In genomic region chr5:150059623-150060022, GRCh38 we compare ENCODE assay signal across 35 cellular contexts. TPM values are rescaled to one million over a fixed set of nuclear protein-coding genes. Genes with fewer than 3 reads are reported as not detected.
"Had no signal": no experiment of that assay in that cellular context is flagged by ENCODE, and none has a peak within 500 bp of the region (broad histone marks: within the 10 kb centered on the region; RNA-seq: fewer than 3 reads in every experiment).

No MANE protein-coding gene starts in this region.

- H3K27me3 ChIP-seq: brain microvascular endothelial cell, gastroesophageal sphincter, neutrophil, ovary, stomach, thyroid gland, upper lobe of right lung had no signal

- H3K4me1 ChIP-seq: gastroesophageal sphincter, prostate gland, stomach, thyroid gland, upper lobe of right lung had no signal

- H3K4me1 Mint-ChIP-seq: activated naive CD8-positive, alpha-beta T cell treated with anti-CD3 and anti-CD28 coated beads for 36 hours; activated T-helper 17 cell treated with anti-CD3 and anti-CD28 coated beads, Interleukin-2, amount 50 U/mL, for 72 hours had no signal

- H3K36me3 ChIP-seq: ovary, prostate gland had no signal

- ATAC-seq: activated T-cell treated with anti-CD3 and anti-CD28 coated beads, Interleukin-2, amount 50 U/mL, for 4 hours; activated T-helper 17 cell treated with anti-CD3 and anti-CD28 coated beads, Interleukin-2, amount 50 U/mL, for 72 hours; gastroesophageal sphincter; stimulated activated memory B cell treated with anti-CD40 and anti-IgM and Interleukin-4, amounts not matched to agents 10 μg/mL and 1 μg/mL and 100 μg/mL, for 72 hours; upper lobe of right lung had no signal

- FAIRE-seq: astrocyte, endothelial cell of umbilical vein, keratinocyte had no signal

- H3K27me3 Mint-ChIP-seq: activated CD4-positive, alpha-beta T cell treated with anti-CD3 and anti-CD28 coated beads, Interleukin-2, amount 10 ng/mL, durations not matched to agents 24 days and 14 days; activated naive CD8-positive, alpha-beta T cell treated with anti-CD3 and anti-CD28 coated beads for 36 hours; activated T-helper 17 cell treated with anti-CD3 and anti-CD28 coated beads, Interleukin-2, amount 50 U/mL, for 72 hours; naive B cell had no signal

- H3K4me3 ChIP-seq: gastroesophageal sphincter, ovary, prostate gland, smooth muscle cell, stomach, thyroid gland, upper lobe of right lung had no signal

- H3K4me3 Mint-ChIP-seq: activated CD4-positive, alpha-beta memory T cell treated with anti-CD3 and anti-CD28 coated beads for 36 hours; activated CD4-positive, alpha-beta T cell treated with anti-CD3 and anti-CD28 coated beads, Interleukin-2, amount 10 ng/mL, durations not matched to agents 24 days and 14 days; activated naive CD8-positive, alpha-beta T cell treated with anti-CD3 and anti-CD28 coated beads for 36 hours; activated T-cell treated with anti-CD3 and anti-CD28 coated beads, Interleukin-2, amount 50 U/mL, for 4 hours; activated T-helper 17 cell treated with anti-CD3 and anti-CD28 coated beads, Interleukin-2, amount 50 U/mL, for 72 hours; mesothelial cell of epicardium; naive B cell; nephron progenitor cell; stimulated activated memory B cell treated with anti-CD40 and anti-IgM and Interleukin-4, amounts not matched to agents 10 μg/mL and 1 μg/mL and 100 μg/mL, for 72 hours had no signal

- DNase-seq: activated CD4-positive, alpha-beta memory T cell treated with anti-CD3 and anti-CD28 coated beads for 36 hours; activated CD4-positive, alpha-beta T cell treated with anti-CD3 and anti-CD28 coated beads, Interleukin-2, amount 10 ng/mL, durations not matched to agents 24 days and 14 days; activated CD4-positive, CD25-positive, alpha-beta regulatory T cell treated with anti-CD3 and anti-CD28 coated beads, Interleukin-2, amount 50 U/mL, for 72 hours; activated naive CD4-positive, alpha-beta T cell; activated naive CD8-positive, alpha-beta T cell treated with anti-CD3 and anti-CD28 coated beads for 36 hours; activated T-cell treated with anti-CD3 and anti-CD28 coated beads, Interleukin-2, amount 50 U/mL, for 4 hours; amniotic stem cell; brain microvascular endothelial cell; cortex of kidney; hippocampal formation; left cardiac atrium; left ventricle myocardium superior; naive B cell; nephron progenitor cell; retina; stimulated activated CD4-positive, alpha-beta T cell treated with anti-CD3 and anti-CD28 coated beads, Interleukin-1b, Interleukin-23, amount 100 ng/mL, for 48 hours; stimulated activated CD4-positive, alpha-beta T cell treated with anti-CD3 and anti-CD28 coated beads, Interleukin-4, amount 100 ng/mL, for 4 hours; stimulated activated CD8-positive, alpha-beta memory T cell treated with anti-CD3 and anti-CD28 coated beads, Interleukin-4, amount 100 ng/mL, for 48 hours; stomach; T-helper 2 cell; thyroid gland; upper lobe of right lung had no signal

- H3K9me3 Mint-ChIP-seq: activated CD4-positive, alpha-beta memory T cell treated with anti-CD3 and anti-CD28 coated beads for 36 hours; activated CD4-positive, alpha-beta T cell treated with anti-CD3 and anti-CD28 coated beads, Interleukin-2, amount 10 ng/mL, durations not matched to agents 24 days and 14 days; activated naive CD8-positive, alpha-beta T cell treated with anti-CD3 and anti-CD28 coated beads for 36 hours; activated T-cell treated with anti-CD3 and anti-CD28 coated beads, Interleukin-2, amount 50 U/mL, for 4 hours; activated T-helper 17 cell treated with anti-CD3 and anti-CD28 coated beads, Interleukin-2, amount 50 U/mL, for 72 hours; mesothelial cell of epicardium; naive B cell; nephron progenitor cell; stimulated activated memory B cell treated with anti-CD40 and anti-IgM and Interleukin-4, amounts not matched to agents 10 μg/mL and 1 μg/mL and 100 μg/mL, for 72 hours had no signal

- H3K36me3 Mint-ChIP-seq: activated CD4-positive, alpha-beta memory T cell treated with anti-CD3 and anti-CD28 coated beads for 36 hours; activated naive CD8-positive, alpha-beta T cell treated with anti-CD3 and anti-CD28 coated beads for 36 hours; naive B cell had no signal

- H3K9me3 ChIP-seq: gastroesophageal sphincter, neutrophil, ovary, prostate gland, stomach, thyroid gland, upper lobe of right lung had no signal

- H3K27ac Mint-ChIP-seq: activated CD4-positive, alpha-beta memory T cell treated with anti-CD3 and anti-CD28 coated beads for 36 hours; activated CD4-positive, alpha-beta T cell treated with anti-CD3 and anti-CD28 coated beads, Interleukin-2, amount 10 ng/mL, durations not matched to agents 24 days and 14 days; activated naive CD8-positive, alpha-beta T cell treated with anti-CD3 and anti-CD28 coated beads for 36 hours; activated T-helper 17 cell treated with anti-CD3 and anti-CD28 coated beads, Interleukin-2, amount 50 U/mL, for 72 hours; mesothelial cell of epicardium; nephron progenitor cell had no signal

- H3K27ac ChIP-seq: brain microvascular endothelial cell, gastroesophageal sphincter, neutrophil, ovary, prostate gland, stomach, thyroid gland, upper lobe of right lung had no signal

RNA-seq across cellular contexts. Expression of gene CSF1R, which starts 26.7 kb away (rescaled TPM):
- total RNA-seq: activated CD4-positive, alpha-beta T cell treated with anti-CD3 and anti-CD28 coated beads, Interleukin-2, amount 10 ng/mL, durations not matched to agents 24 days and 14 days; activated naive CD8-positive, alpha-beta T cell treated with anti-CD3 and anti-CD28 coated beads for 36 hours; endothelial cell of umbilical vein; fibroblast of lung; lung microvascular endothelial cell had no signal
- polyA plus RNA-seq: endothelial cell of umbilical vein, keratinocyte had no signal
